ENCODE assay signal across 8 cellular contexts in the genomic region with DNA sequence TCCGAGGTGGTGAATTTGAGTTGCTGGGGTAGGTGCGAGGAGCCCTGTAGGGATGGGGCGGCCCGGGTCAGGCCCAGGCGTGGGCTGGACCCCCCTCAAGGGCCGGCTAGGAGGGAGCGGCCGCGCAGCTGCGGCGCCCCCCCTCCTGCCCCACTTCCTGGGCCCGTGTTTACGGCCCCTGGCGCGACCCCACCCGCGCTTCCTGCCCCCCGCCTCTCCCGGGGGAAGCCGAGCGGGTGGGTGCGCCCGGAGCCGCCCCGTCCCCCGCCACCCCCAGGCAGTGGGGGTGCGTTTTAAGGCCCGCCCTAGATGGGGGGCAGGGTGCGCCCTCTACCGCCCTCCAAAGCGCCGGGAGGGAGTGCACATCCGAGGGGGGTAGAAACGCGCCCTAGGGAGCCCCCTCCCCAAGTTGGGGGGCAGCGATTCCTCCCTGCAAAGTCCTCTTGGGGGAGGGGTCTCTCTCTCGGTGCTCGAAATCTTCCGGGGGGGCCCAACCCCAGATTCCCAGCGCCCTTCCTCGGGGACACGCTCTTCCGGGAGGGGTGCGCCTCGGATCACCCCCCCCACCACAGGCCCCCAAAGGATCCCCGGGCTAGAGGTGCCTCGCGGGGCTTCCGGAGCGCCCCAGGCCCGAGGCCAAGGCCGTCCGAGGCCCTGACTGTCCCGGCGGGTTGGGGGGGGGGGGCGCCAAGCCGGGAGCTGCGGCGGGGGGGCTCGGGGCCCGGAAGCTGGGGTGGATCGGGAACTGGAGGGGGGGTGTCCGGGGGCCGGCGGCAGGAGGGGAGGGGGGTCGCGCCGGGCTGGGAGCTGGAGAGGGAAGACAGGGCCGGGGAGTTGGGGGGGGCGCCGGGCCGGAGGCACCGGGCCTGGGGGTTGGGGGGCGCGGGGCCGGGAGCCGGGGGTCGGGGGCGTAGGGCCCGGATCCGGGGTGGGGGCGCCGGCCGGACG. TPM values are rescaled to one million over a fixed set of nuclear protein-coding genes. Genes with fewer than 3 reads are reported as not detected.
DNase-seq lines count a peak whose midpoint lies in the region; ATAC-seq and TF ChIP-seq lines count a peak whose summit lies in the region.

No MANE protein-coding gene starts in this region.

- peak; percentile 85 for ATAC-seq in naive thymus-derived CD4-positive, alpha-beta T cell
- ATAC-seq in HG03460 (IDR thresholded peaks at IDR 0.05; ENCODE audit: unreplicated experiment): no peak

- H3K9me3 Mint-ChIP-seq in Calu3 (ENCODE audit: low read depth, unreplicated experiment): no peaks in the 10 kb centered on the region
- H3K9me3 Mint-ChIP-seq in naive thymus-derived CD4-positive, alpha-beta T cell: no peaks in the 10 kb centered on the region

- H3K4me1 ChIP-seq in KMS-11 (ENCODE audit: low read depth, poor library complexity, severe bottlenecking) (peaks cover 8% of the 10 kb centered on the region), esophagus (ENCODE audit: control insufficient read depth in 2 of 2, insufficient read depth in 2 of 2, low read length in 1 of 2) (peaks cover 4 to 19% of the 10 kb centered on the region in 2 donors), stomach smooth muscle (ENCODE audit: control insufficient read depth, insufficient read depth, low read length) (peaks cover 41% of the 10 kb centered on the region)
- peaks cover 24 to 52% of the 10 kb centered on the region in 2 donors for H3K4me1 ChIP-seq in naive thymus-derived CD4-positive, alpha-beta T cell (ENCODE audit: control insufficient read depth in 2 of 2, insufficient read depth in 2 of 2, low read length in 2 of 2)

- H3K4me1 Mint-ChIP-seq in Calu3 (ENCODE audit: low read depth, unreplicated experiment): no peaks in the 10 kb centered on the region
- peaks cover 17 to 52% (median 34%) of the 10 kb centered on the region in 7 donors for H3K4me1 Mint-ChIP-seq in naive thymus-derived CD4-positive, alpha-beta T cell

- no peaks in the 10 kb centered on the region for H3K9me3 ChIP-seq in esophagus (ENCODE audit: control insufficient read depth in 2 of 2, insufficient read depth in 1 of 2, low read depth in 1 of 2, low read length in 1 of 2)
- no peaks in the 10 kb centered on the region for H3K9me3 ChIP-seq in naive thymus-derived CD4-positive, alpha-beta T cell (ENCODE audit: control insufficient read depth in 2 of 3, low read length in 3 of 3)
- H3K9me3 ChIP-seq in stomach smooth muscle (ENCODE audit: control insufficient read depth in 2 of 2, low read length in 2 of 2): no peaks in the 10 kb centered on the region

- POLR2A ChIA-PET in naive thymus-derived CD4-positive, alpha-beta T cell (lab: Charles Lee): interaction anchor here (0.6 to 14.9 kb wide), 20 partner anchors 9 to 678 kb away, joined by 3 to 359 read pairs (median 4); a partner anchor contains a TSS

- H3K27me3 ChIP-seq in KMS-11 (ENCODE audit: insufficient read depth, low read depth) (no peaks in the 10 kb centered on the region), esophagus (ENCODE audit: control insufficient read depth in 1 of 2, insufficient read depth in 2 of 2, low read length in 2 of 2) (no peaks in the 10 kb centered on the region), stomach smooth muscle (ENCODE audit: control insufficient read depth in 1 of 2, insufficient read depth in 2 of 2, low read length in 2 of 2) (no peaks in the 10 kb centered on the region)
- no peaks in the 10 kb centered on the region for H3K27me3 ChIP-seq in naive thymus-derived CD4-positive, alpha-beta T cell (ENCODE audit: control insufficient read depth in 2 of 2, insufficient read depth in 2 of 2, low read length in 2 of 2)

- H3K36me3 ChIP-seq in KMS-11 (ENCODE audit: insufficient read depth) (no peaks in the 10 kb centered on the region), esophagus (ENCODE audit: control insufficient read depth in 2 of 2, insufficient read depth in 2 of 2, low read length in 1 of 2) (peaks cover 6 to 20% of the 10 kb centered on the region in 2 donors), stomach smooth muscle (ENCODE audit: control insufficient read depth in 2 of 2, insufficient read depth in 2 of 2, low read length in 2 of 2) (peaks cover 6 to 16% of the 10 kb centered on the region in 2 donors)
- H3K36me3 ChIP-seq in naive thymus-derived CD4-positive, alpha-beta T cell (ENCODE audit: control insufficient read depth in 2 of 3, insufficient read depth in 3 of 3, low read length in 3 of 3): peaks cover 19 to 46% (median 24%) of the 10 kb centered on the region in 3 experiments

- WGBS in esophagus, 2 donors: 1% methylated on average over 21 to 73 of the region's 85 CpGs

- H3K27me3 Mint-ChIP-seq in Calu3 (ENCODE audit: unreplicated experiment): no peaks in the 10 kb centered on the region
- H3K27me3 Mint-ChIP-seq in naive thymus-derived CD4-positive, alpha-beta T cell: no peaks in the 10 kb centered on the region

- no peaks in the 10 kb centered on the region for H4K20me1 ChIP-seq in KMS-11 (ENCODE audit: insufficient read depth)

- peak overlapping the region; percentile 65; the same call in 1 of the 2 replicates for H3K9ac ChIP-seq in KMS-11
- H3K9ac ChIP-seq in stomach smooth muscle (ENCODE audit: low read length in 2 of 2): peak overlapping the region; percentile 84 to 86

- TF ChIP-seq CTCF in Calu3 (IDR thresholded peaks at IDR 0.05; ENCODE audit: unreplicated experiment): no peak
- TF ChIP-seq CTCF in KMS-11 (conservative IDR thresholded peaks at IDR 0.05; ENCODE audit: low read depth, low read length): 0 out of 2 replicates have a peak, but pooled peaks have one; percentile 16

- intact Hi-C loops in Calu3 (cut with micrococcal nuclease; ENCODE audit: unreplicated experiment): no loop called here
- intact Hi-C loops in naive thymus-derived CD4-positive, alpha-beta T cell (cut with micrococcal nuclease): loop anchor here (1.0 to 2.0 kb wide), 12 partner anchors 9 to 242 kb away; a partner anchor contains a TSS

- H3K79me2 ChIP-seq in KMS-11 (ENCODE audit: insufficient read depth, low read depth): peaks cover 5% of the 10 kb centered on the region; the same call in 1 of the 2 replicates

- 0 out of 2 replicates have a peak overlapping the region, but pooled peaks have one; percentile 30 for H3K27ac ChIP-seq in KMS-11
- peak overlapping the region; percentile 93 to 96 for H3K27ac ChIP-seq in esophagus (ENCODE audit: low read depth in 2 of 2, low read length in 1 of 2)
- H3K27ac ChIP-seq in naive thymus-derived CD4-positive, alpha-beta T cell (ENCODE audit: low read depth, low read length): peak overlapping the region; percentile 85
- peak overlapping the region; percentile 82 for H3K27ac ChIP-seq in stomach smooth muscle (ENCODE audit: low read length)

- DNase-seq in Calu3 (peak; percentile 20), activated T-cell treated with anti-CD3 and anti-CD28 coated beads for 24 hours (ENCODE audit: low read depth) (peak; percentile 48), NCI-H446 treated with DMSO at 0.1 percent for 48 hours (lab: John Stamatoyannopoulos, UW) (no peak)
- DNase-seq in naive thymus-derived CD4-positive, alpha-beta T cell: peak; percentile 69 to 91 (median 91)

- H3K4me3 ChIP-seq in KMS-11 (IDR thresholded peaks at IDR 0.05; ENCODE audit: insufficient read depth, low read depth, low read length): no peak overlapping the region
- peak overlapping the region; percentile 90 to 96 for H3K4me3 ChIP-seq in esophagus (ENCODE audit: low read depth in 1 of 2, low read length in 2 of 2)
- H3K4me3 ChIP-seq in naive thymus-derived CD4-positive, alpha-beta T cell (ENCODE audit: low read length): peak overlapping the region; percentile 99
- H3K4me3 ChIP-seq in stomach smooth muscle (ENCODE audit: low read length in 2 of 2): peak overlapping the region; percentile 69 to 81

- CTCF ChIA-PET in Calu3 (lab: Charles Lee): no interaction called here
- CTCF ChIA-PET in naive thymus-derived CD4-positive, alpha-beta T cell (lab: Charles Lee): interaction anchor here (1.0 to 3.3 kb wide), 5 partner anchors 10 to 111 kb away, joined by 5 to 18 read pairs (median 5); no protein-coding TSS in a partner anchor

- no peak overlapping the region for H2AFZ ChIP-seq in KMS-11 (ENCODE audit: low read depth)

- BruUV-seq in Calu3 (replicated peaks; lab: Mats Ljungman, UMichigan): no TSS peak

- no peak overlapping the region for H3K27ac Mint-ChIP-seq in Calu3 (ENCODE audit: unreplicated experiment)
- H3K27ac Mint-ChIP-seq in naive thymus-derived CD4-positive, alpha-beta T cell: peak overlapping the region; percentile 81 to 98 (median 93)

- H3K4me2 ChIP-seq in KMS-11: peak overlapping the region; percentile 33

- peaks cover 31% of the 10 kb centered on the region for H3K36me3 Mint-ChIP-seq in Calu3 (ENCODE audit: insufficient read depth, unreplicated experiment)
- peaks cover 0 to 27% (median 19%) of the 10 kb centered on the region in 5 donors for H3K36me3 Mint-ChIP-seq in naive thymus-derived CD4-positive, alpha-beta T cell

- H3K4me3 Mint-ChIP-seq in Calu3 (ENCODE audit: low read depth, unreplicated experiment): peak overlapping the region; percentile 32
- H3K4me3 Mint-ChIP-seq in naive thymus-derived CD4-positive, alpha-beta T cell: peak overlapping the region; percentile 91 to 99 (median 94)

RNA-seq across cellular contexts. Expression of a gene that starts 0.8 kb away (rescaled TPM):
- 170 and 179 TPM in 2 replicates for total RNA-seq in Calu3 (2022)
- polyA plus RNA-seq in esophagus: 100 to 1,000 TPM; 356 to 578 TPM
- 1,000 to 10,000 TPM in 2 of 5 experiments, 100 to 1,000 TPM in 3; 658 to 1,102 (median 755) TPM for total RNA-seq in naive thymus-derived CD4-positive, alpha-beta T cell
- 100 to 1,000 TPM; 643 to 982 TPM for polyA plus RNA-seq in naive thymus-derived CD4-positive, alpha-beta T cell

RNA-seq across cellular contexts. Expression of a gene that starts 32.4 kb away (rescaled TPM):
- 8.5 and 9.3 TPM in 2 replicates for total RNA-seq in Calu3 (2022)
- polyA plus RNA-seq in esophagus: 10 to 100 TPM; 10.1 to 16.0 TPM
- total RNA-seq in naive thymus-derived CD4-positive, alpha-beta T cell: 10 to 100 TPM in 4 of 5 experiments, 1 to 10 TPM in 1; 1.1 to 33.6 (median 19.9) TPM
- polyA plus RNA-seq in naive thymus-derived CD4-positive, alpha-beta T cell: 10 to 100 TPM; 10.8 to 13.1 TPM

RNA-seq across cellular contexts. Expression of a gene that starts 32.7 kb away (rescaled TPM):
- 37.7 and 41.4 TPM in 2 replicates for total RNA-seq in Calu3 (2022)
- polyA plus RNA-seq in esophagus: 10 to 100 TPM; 18.5 to 20.0 TPM
- total RNA-seq in naive thymus-derived CD4-positive, alpha-beta T cell: 10 to 100 TPM in 1 of 5 experiments, 1 to 10 TPM in 4; 1.2 to 11.2 (median 7.2) TPM
- 1 to 10 TPM in 1 of 2 donors, under 1 TPM in 1; 0.92 to 1.3 TPM for polyA plus RNA-seq in naive thymus-derived CD4-positive, alpha-beta T cell

Comparison
In these comparisons a context has a peak if more than half of its experiments do, and no peak if none do; other contexts are left out.
1. H3K27ac ChIP-seq: peak in every context shown above with its lines; median percentile 94 in esophagus; 85 in naive thymus-derived CD4-positive, alpha-beta T cell; 82 in stomach smooth muscle; 30 in KMS-11.